ENCODE assay signal across 33 cellular contexts in the genomic region with DNA sequence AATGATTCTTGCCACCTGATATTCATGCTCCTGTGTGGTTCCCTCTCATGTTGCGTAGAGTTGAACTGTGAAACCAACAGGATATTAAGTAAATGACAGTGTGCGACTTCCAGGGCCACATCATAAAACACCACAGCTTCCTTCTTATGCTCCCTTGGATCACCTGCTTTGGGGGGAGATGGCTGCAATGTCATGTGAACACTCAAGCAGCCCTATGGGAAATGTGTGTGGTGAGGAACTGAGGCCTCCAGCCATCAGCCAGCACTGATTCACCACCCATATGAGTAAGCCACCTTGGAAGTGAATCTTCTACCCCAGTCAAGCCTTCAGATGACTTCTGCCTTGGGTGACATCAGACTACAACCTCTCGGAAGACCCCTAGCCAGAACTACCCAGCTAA.
"Had no signal": no experiment of that assay in that cellular context is flagged by ENCODE, and none has a peak within 500 bp of the region (broad histone marks: within the 10 kb centered on the region; RNA-seq: fewer than 3 reads in every experiment).

No MANE protein-coding gene starts in this region.

- ATAC-seq: activated CD8-positive, alpha-beta T cell treated with anti-CD3 and anti-CD28 coated beads for 36 hours; activated T-cell treated with anti-CD3 and anti-CD28 coated beads, Interleukin-2, amount 50 U/mL, for 4 hours; activated T-helper 17 cell treated with anti-CD3 and anti-CD28 coated beads, Interleukin-2, amount 50 U/mL, for 72 hours; effector memory CD8-positive, alpha-beta T cell; gastroesophageal sphincter; T-cell had no signal

- H3K9me3 Mint-ChIP-seq: activated CD8-positive, alpha-beta T cell treated with anti-CD3 and anti-CD28 coated beads for 36 hours; effector memory CD8-positive, alpha-beta T cell; T-helper 1 cell treated with Interleukin-12 subunit alpha and Interleukin-12 subunit beta and Interleukin-4 antibody, amounts not matched to agents 30 μg/mL and 1 μg/mL, for 36 hours had no signal

- H3K27me3 ChIP-seq: brain microvascular endothelial cell, esophagus squamous epithelium, gastroesophageal sphincter had no signal

- FAIRE-seq: astrocyte, colon, endometrium, endothelial cell of umbilical vein had no signal

- H3K4me1 ChIP-seq: esophagus squamous epithelium, gastroesophageal sphincter had no signal

- H3K36me3 Mint-ChIP-seq: activated naive CD8-positive, alpha-beta T cell; T-cell had no signal

- H3K27me3 Mint-ChIP-seq: activated B cell treated with CpG ODN at 0.5 μM for 24 hours; activated T-helper 17 cell treated with anti-CD3 and anti-CD28 coated beads, Interleukin-2, amount 50 U/mL, for 72 hours had no signal

- H3K27ac Mint-ChIP-seq: activated B cell treated with CpG ODN at 0.5 μM for 24 hours; activated CD8-positive, alpha-beta T cell treated with anti-CD3 and anti-CD28 coated beads for 36 hours; activated naive CD8-positive, alpha-beta T cell; activated T-helper 17 cell treated with anti-CD3 and anti-CD28 coated beads, Interleukin-2, amount 50 U/mL, for 72 hours; effector memory CD8-positive, alpha-beta T cell; T-cell; T-helper 1 cell treated with Interleukin-12 subunit alpha and Interleukin-12 subunit beta and Interleukin-4 antibody, amounts not matched to agents 30 μg/mL and 1 μg/mL, for 36 hours had no signal

- H3K27ac ChIP-seq: brain microvascular endothelial cell, epithelial cell of prostate, esophagus squamous epithelium, gastroesophageal sphincter, WERI-Rb-1 had no signal

- DNase-seq: activated B cell treated with CpG ODN at 0.5 μM for 24 hours; activated CD4-positive, alpha-beta T cell treated with anti-CD3 and anti-CD28 coated beads for 48 hours; activated CD4-positive, alpha-beta T cell treated with anti-CD3 and anti-CD28 coated beads, Interleukin-2, amount 50 U/mL, for 1 hour; activated CD4-positive, alpha-beta T cell treated with anti-CD3 and anti-CD28 coated beads, Interleukin-2, amount 50 U/mL, for 48 hours; activated CD8-positive, alpha-beta memory T cell treated with anti-CD3 and anti-CD28 coated beads for 24 hours; activated CD8-positive, alpha-beta T cell treated with anti-CD3 and anti-CD28 coated beads for 36 hours; activated effector memory CD4-positive, alpha-beta T cell treated with Interleukin-2 at 50 U/mL for 16 hours; activated gamma-delta T cell treated with Interleukin-2 at 50 U/mL for 16 hours; activated naive CD4-positive, alpha-beta T cell treated with anti-CD3 and anti-CD28 coated beads, Interleukin-2, amount 50 U/mL, for 16 hours; activated naive CD4-positive, alpha-beta T cell treated with Interleukin-2 at 50 U/mL for 16 hours; activated T-cell treated with anti-CD3 and anti-CD28 coated beads, Interleukin-2, amount 50 U/mL, for 4 hours; amniotic stem cell; anterior cingulate cortex; brain microvascular endothelial cell; caudate nucleus; cortex of kidney; dermis blood vessel endothelial cell; effector CD4-positive, alpha-beta T cell; effector memory CD8-positive, alpha-beta T cell; esophagus squamous epithelium; foreskin melanocyte; T-cell; T1000; WERI-Rb-1 had no signal

- H3K4me3 Mint-ChIP-seq: activated B cell treated with CpG ODN at 0.5 μM for 24 hours; activated CD8-positive, alpha-beta T cell treated with anti-CD3 and anti-CD28 coated beads for 36 hours; activated naive CD8-positive, alpha-beta T cell; activated T-cell treated with anti-CD3 and anti-CD28 coated beads, Interleukin-2, amount 50 U/mL, for 4 hours; activated T-helper 17 cell treated with anti-CD3 and anti-CD28 coated beads, Interleukin-2, amount 50 U/mL, for 72 hours; effector memory CD8-positive, alpha-beta T cell; T-cell; T-helper 1 cell treated with Interleukin-12 subunit alpha and Interleukin-12 subunit beta and Interleukin-4 antibody, amounts not matched to agents 30 μg/mL and 1 μg/mL, for 36 hours had no signal

- H3K4me1 Mint-ChIP-seq: activated B cell treated with CpG ODN at 0.5 μM for 24 hours; activated T-helper 17 cell treated with anti-CD3 and anti-CD28 coated beads, Interleukin-2, amount 50 U/mL, for 72 hours; T-cell had no signal

- H3K9me3 ChIP-seq: esophagus squamous epithelium, gastroesophageal sphincter had no signal

- H3K36me3 ChIP-seq: brain microvascular endothelial cell, esophagus squamous epithelium, gastroesophageal sphincter, WERI-Rb-1 had no signal

- H3K4me3 ChIP-seq: esophagus squamous epithelium, gastroesophageal sphincter had no signal
